Comparison of ENCODE assay signal across 8 cellular contexts in the genomic region with DNA sequence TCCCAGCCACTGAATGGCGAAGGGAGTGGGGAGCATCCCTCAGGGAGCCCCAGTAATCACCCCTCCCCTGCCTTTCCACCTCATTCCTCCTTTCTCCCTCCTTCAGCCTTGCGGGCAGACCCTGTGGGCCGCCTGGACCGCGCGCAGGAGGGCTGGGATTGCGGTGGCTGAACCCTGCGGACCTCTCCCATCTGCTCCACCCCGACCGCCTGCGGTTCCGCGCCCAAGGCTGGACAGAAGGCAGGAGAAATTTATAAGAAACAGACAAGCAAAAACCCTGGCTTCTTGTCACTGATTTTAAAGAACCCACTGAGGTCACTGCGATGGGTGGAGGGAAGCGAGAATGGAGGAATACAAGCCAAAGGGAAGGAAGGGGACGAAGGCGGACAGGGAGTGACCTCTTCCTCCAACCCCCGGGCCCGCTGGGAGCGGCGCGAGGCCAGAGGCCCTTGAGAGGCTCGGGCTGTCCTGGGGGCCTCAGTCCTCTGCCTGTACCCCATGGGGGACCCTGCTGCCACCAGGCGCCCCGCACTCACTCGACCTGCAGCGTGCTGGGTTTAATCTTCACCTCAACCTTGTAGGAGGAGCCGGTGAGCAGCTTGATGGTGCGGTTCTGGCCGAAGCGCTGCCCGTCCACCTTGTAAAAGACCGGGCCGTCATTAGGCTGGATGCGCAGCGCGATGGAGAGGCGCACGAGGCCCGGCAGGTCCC. TPM values are rescaled to one million over a fixed set of nuclear protein-coding genes. Genes with fewer than 3 reads are reported as not detected.
DNase-seq lines count a peak whose midpoint lies in the region; ATAC-seq, FAIRE-seq and TF ChIP-seq lines count a peak whose summit lies in the region.

No MANE protein-coding gene starts in this region.

- no peak for TF ChIP-seq POLR2A in body of pancreas (IDR thresholded peaks at IDR 0.05)

- H3K4me1 ChIP-seq in body of pancreas: peaks cover 14% of the 10 kb centered on the region
- H3K4me1 ChIP-seq in small intestine (ENCODE audit: control insufficient read depth in 2 of 2, insufficient read depth in 1 of 2, low read depth in 1 of 2, low read length in 1 of 2): no peaks in the 10 kb centered on the region

- FAIRE-seq in small intestine (lab: Jason Lieb, UNC): no peak

- peaks cover 59% of the 10 kb centered on the region for H3K27me3 Mint-ChIP-seq in activated T-cell treated with anti-CD3 and anti-CD28 coated beads, Interleukin-2, amount 50 U/mL, for 72 hours (ENCODE audit: low read depth)

- DNase-seq in activated T-cell treated with anti-CD3 and anti-CD28 coated beads, Interleukin-2, amount 50 U/mL, for 72 hours: no peak
- DNase-seq in activated T-cell treated with anti-CD3 and anti-CD28 coated beads, Interleukin-2, amount 50 U/mL, for 48 hours: no peak
- DNase-seq in body of pancreas (peak in 2 of 4 donors; percentile 3 to 22), iPS-NIHi7 (ENCODE audit: extremely low spot score) (peak; percentile 12), small intestine (no peak), T1000 (lab: John Stamatoyannopoulos, UW) (no peak), activated gamma-delta T cell (lab: John Stamatoyannopoulos, UW) (no peak), NCI-H1048 (lab: John Stamatoyannopoulos, UW) (no peak)

- TF ChIP-seq CTCF in body of pancreas (IDR thresholded peaks at IDR 0.05): no peak

- no peaks in the 10 kb centered on the region for H3K36me3 ChIP-seq in body of pancreas (replicated peaks in 1 of 2; ENCODE audit: insufficient read depth in 1 of 2, low read depth in 2 of 2)
- no peaks in the 10 kb centered on the region for H3K36me3 ChIP-seq in small intestine (ENCODE audit: control insufficient read depth in 2 of 2, insufficient read depth in 2 of 2, low read length in 2 of 2)

- H3K4me3 Mint-ChIP-seq in activated T-cell treated with anti-CD3 and anti-CD28 coated beads, Interleukin-2, amount 50 U/mL, for 72 hours: peak overlapping the region; percentile 55 to 77

- H3K4me3 ChIP-seq in body of pancreas (peak overlapping the region; percentile 5 to 63), small intestine (ENCODE audit: low read depth in 1 of 2, low read length in 2 of 2) (peak overlapping the region; percentile 35 to 44)

- H3K9me3 ChIP-seq in body of pancreas (no peaks in the 10 kb centered on the region), small intestine (ENCODE audit: control insufficient read depth, low read depth) (no peaks in the 10 kb centered on the region)

- intact Hi-C loops in body of pancreas (cut with DNase I): no loop called here

- H3K4me1 Mint-ChIP-seq in activated T-cell treated with anti-CD3 and anti-CD28 coated beads, Interleukin-2, amount 50 U/mL, for 72 hours (ENCODE audit: low read depth): peaks cover 6% of the 10 kb centered on the region

- peaks cover 0 to 2% of the 10 kb centered on the region in 2 donors for H3K36me3 Mint-ChIP-seq in activated T-cell treated with anti-CD3 and anti-CD28 coated beads, Interleukin-2, amount 50 U/mL, for 72 hours (ENCODE audit: insufficient read depth in 2 of 2)

- H3K27ac Mint-ChIP-seq in activated T-cell treated with anti-CD3 and anti-CD28 coated beads, Interleukin-2, amount 50 U/mL, for 72 hours: no peak overlapping the region

- peak; percentile 4 to 5 for ATAC-seq in activated T-cell treated with anti-CD3 and anti-CD28 coated beads, Interleukin-2, amount 50 U/mL, for 72 hours (replicated peaks in 1 of 2)
- peak; percentile 38 for ATAC-seq in body of pancreas

- H3K27ac ChIP-seq in body of pancreas (peak overlapping the region; percentile 1 to 76 (median 50)), small intestine (ENCODE audit: low read depth in 1 of 2, low read length in 1 of 2) (peak overlapping the region; percentile 53 to 85)

- 9% methylated on average over 23 to 39 of the region's 40 CpGs for WGBS in body of pancreas, 2 donors
- 8 to 22% (median 16%) methylated on average over 33 to 40 of the region's 40 CpGs for WGBS in small intestine, 3 donors

- H3K27me3 ChIP-seq in body of pancreas (no peaks in the 10 kb centered on the region), small intestine (ENCODE audit: control insufficient read depth in 2 of 2, insufficient read depth in 2 of 2, low read length in 2 of 2) (peaks cover 3 to 5% of the 10 kb centered on the region in 2 donors)

- no peaks in the 10 kb centered on the region for H3K9me3 Mint-ChIP-seq in activated T-cell treated with anti-CD3 and anti-CD28 coated beads, Interleukin-2, amount 50 U/mL, for 72 hours

RNA-seq across cellular contexts. Expression of a gene that starts 0.9 kb away (rescaled TPM):
- total RNA-seq in activated T-cell treated with anti-CD3 and anti-CD28 coated beads, Interleukin-2, amount 50 U/mL, for 72 hours: not detected
- total RNA-seq in body of pancreas: 1 to 10 TPM; 2.6 to 5.7 TPM
- 10 to 100 TPM in 1 of 3 donors, 1 to 10 TPM in 1, not detected in 1; 9.2 to 15.5 TPM for polyA plus RNA-seq in small intestine

RNA-seq across cellular contexts. Expression of a gene that starts 46.2 kb away (rescaled TPM):
- total RNA-seq in activated T-cell treated with anti-CD3 and anti-CD28 coated beads, Interleukin-2, amount 50 U/mL, for 72 hours: 1 to 10 TPM; 2.4 to 5.6 TPM
- total RNA-seq in body of pancreas: 1 to 10 TPM; 1.8 to 3.0 TPM
- polyA plus RNA-seq in small intestine: 1 to 10 TPM; 2.5 to 6.2 (median 4.3) TPM
